Comparison of ENCODE assay signal across 3 cellular contexts in genomic region chr22:15738157-15738908, GRCh38. TPM values are rescaled to one million over a fixed set of nuclear protein-coding genes. Genes with fewer than 3 reads are reported as not detected.
"Had no signal": no experiment of that assay in that cellular context is flagged by ENCODE, and none has a peak within 500 bp of the region (broad histone marks: within the 10 kb centered on the region; RNA-seq: fewer than 3 reads in every experiment).

No MANE protein-coding gene starts in this region.

RNA-seq across cellular contexts. Expression of gene POTEH, which starts 48.5 kb away (rescaled TPM):
- total RNA-seq: NCI-H460, PC-9, SK-MEL-5 had no signal
